ENCODE assay signal across 17 cellular contexts in genomic region chr9:69647804-69648203, GRCh38. TPM values are rescaled to one million over a fixed set of nuclear protein-coding genes. Genes with fewer than 3 reads are reported as not detected.
DNase-seq lines count a peak whose midpoint lies in the region; TF ChIP-seq lines count a peak whose summit lies in the region.
"Had no signal": no experiment of that assay in that cellular context is flagged by ENCODE, and none has a peak within 500 bp of the region (broad histone marks: within the 10 kb centered on the region; RNA-seq: fewer than 3 reads in every experiment).

No MANE protein-coding gene starts in this region.

- no peaks in the 10 kb centered on the region for H3K27me3 ChIP-seq in Loucy (ENCODE audit: insufficient read depth, low read length, poor library complexity, severe bottlenecking)
- no peaks in the 10 kb centered on the region for H3K27me3 ChIP-seq in osteoblast (ENCODE audit: insufficient read depth, low read length)
- H3K27me3 ChIP-seq: BLaER1 treated with 17β-estradiol and CSF1 and Interleukin-3, amounts not matched to agents 10 nM and 100 nM had no signal

- H4K20me1 ChIP-seq in Loucy (ENCODE audit: insufficient read depth, low read length, poor library complexity, severe bottlenecking) (no peaks in the 10 kb centered on the region), osteoblast (ENCODE audit: insufficient read depth, low read length) (no peaks in the 10 kb centered on the region)
- H4K20me1 ChIP-seq: BLaER1 treated with 17β-estradiol and CSF1 and Interleukin-3, amounts not matched to agents 10 nM and 100 nM had no signal

- H3K9ac ChIP-seq in Loucy (ENCODE audit: low read depth, low read length, poor library complexity, severe bottlenecking): peak overlapping the region; percentile 16
- H3K9ac ChIP-seq: BLaER1 treated with 17β-estradiol and CSF1 and Interleukin-3, amounts not matched to agents 10 nM and 100 nM had no signal

- no peaks in the 10 kb centered on the region for H3K36me3 ChIP-seq in Loucy (ENCODE audit: insufficient read depth, low read length)
- H3K36me3 ChIP-seq in osteoblast (ENCODE audit: insufficient read depth, low read length): no peaks in the 10 kb centered on the region

- no peak for TF ChIP-seq CTCF in Loucy (conservative IDR thresholded peaks at IDR 0.05; ENCODE audit: low read length)
- no peak for TF ChIP-seq CTCF in osteoblast (IDR thresholded peaks at IDR 0.05; ENCODE audit: extremely low read depth, low read depth, low read length)

- DNase-seq in G401 (ENCODE audit: low spot score) (peak; percentile 36), osteoblast (ENCODE audit: insufficient read length, low spot score, missing footprints) (peak; percentile 23), pons (ENCODE audit: low spot score) (no peak), ureter (ENCODE audit: low spot score) (no peak)
- DNase-seq: AML-193; Caco-2; Calu3; CD4-positive, alpha-beta T cell; CD8-positive, alpha-beta T cell; DMS79 treated with DMSO at 0.1 percent for 48 hours; GDM1 had no signal

- H3K4me1 ChIP-seq in Loucy (ENCODE audit: insufficient read depth, low read length, poor library complexity, severe bottlenecking) (peaks cover 76% of the 10 kb centered on the region), osteoblast (ENCODE audit: insufficient read depth, low read length) (peaks cover 15% of the 10 kb centered on the region)
- H3K4me1 ChIP-seq: A549, Caco-2 had no signal

- H3K27ac ChIP-seq in osteoblast (ENCODE audit: low read depth, low read length): no peak overlapping the region
- H3K27ac ChIP-seq: 22Rv1; A549; BLaER1 treated with 17β-estradiol and CSF1 and Interleukin-3, amounts not matched to agents 10 nM and 100 nM; C4-2B had no signal

- no peaks in the 10 kb centered on the region for H3F3A ChIP-seq in Loucy (ENCODE audit: low read depth)

- in situ Hi-C loops in G401 (cut with HindIII; ENCODE audit: low sequenced_read_pairs): no loop called here

- H2AFZ ChIP-seq in Loucy (ENCODE audit: low read length) (no peak overlapping the region), osteoblast (ENCODE audit: low read length) (no peak overlapping the region)

- H3K4me2 ChIP-seq in Loucy (ENCODE audit: low read depth, low read length, poor library complexity, severe bottlenecking): peak overlapping the region; percentile 29
- no peak overlapping the region for H3K4me2 ChIP-seq in osteoblast (ENCODE audit: insufficient read depth, low read length)
- H3K4me2 ChIP-seq: A549; BLaER1 treated with 17β-estradiol and CSF1 and Interleukin-3, amounts not matched to agents 10 nM and 100 nM had no signal

- no peaks in the 10 kb centered on the region for H3K9me2 ChIP-seq in Loucy (replicated peaks; ENCODE audit: low read depth, low read length)

- H3K4me3 ChIP-seq in Loucy (ENCODE audit: low read length, poor library complexity, severe bottlenecking): peak overlapping the region; percentile 5
- no peak overlapping the region for H3K4me3 ChIP-seq in osteoblast (ENCODE audit: insufficient read depth, low read length)
- H3K4me3 ChIP-seq: A549; BLaER1 treated with 17β-estradiol and CSF1 and Interleukin-3, amounts not matched to agents 10 nM and 100 nM; GM12878 had no signal

- no peaks in the 10 kb centered on the region for H3K79me2 ChIP-seq in Loucy (ENCODE audit: insufficient read depth, low read length)
- no peaks in the 10 kb centered on the region for H3K79me2 ChIP-seq in osteoblast (ENCODE audit: insufficient read depth, low read length)

- H3K9me3 ChIP-seq in Loucy (ENCODE audit: insufficient read depth, low read depth, low read length) (no peaks in the 10 kb centered on the region), osteoblast (ENCODE audit: low read depth, low read length) (no peaks in the 10 kb centered on the region)
- H3K9me3 ChIP-seq: A549, Caco-2 had no signal

RNA-seq across cellular contexts. Expression of gene APBA1, which starts 24.4 kb away (rescaled TPM):
- 3.0 TPM in 1 of 2 replicates, not detected in the other for total RNA-seq in G401 (2014; rRNA removed; shearing (Covaris generic))
- total RNA-seq in osteoblast (1.8 and 5.3 TPM in 2 replicates), ureter (21.1 TPM)

Comparison
In these comparisons a context has a peak if more than half of its experiments do, and no peak if none do; other contexts are left out.
1. DNase-seq: peak in G401 (single experiment) and osteoblast (single experiment); none in pons (single experiment) and ureter (single experiment).